In genomic region chr19:54907899-54908298, GRCh38 we compare ENCODE assay signal across 2 cellular contexts. TPM values are rescaled to one million over a fixed set of nuclear protein-coding genes. Genes with fewer than 3 reads are reported as not detected.
"Had no signal": no experiment of that assay in that cellular context is flagged by ENCODE, and none has a peak within 500 bp of the region (broad histone marks: within the 10 kb centered on the region; RNA-seq: fewer than 3 reads in every experiment).

No MANE protein-coding gene starts in this region.

RNA-seq across cellular contexts. Expression of gene NCR1, which starts 2.0 kb away (rescaled TPM):
- total RNA-seq: G401 had no signal

RNA-seq across cellular contexts. Expression of gene FCAR, which starts 33.9 kb away (rescaled TPM):
- total RNA-seq: G401, GM12878 had no signal

RNA-seq across cellular contexts. Expression of gene NLRP7, which starts 39.4 kb away (rescaled TPM):
- total RNA-seq: G401 had no signal

RNA-seq across cellular contexts. Expression of gene KIR3DL2, which starts 57.7 kb away (rescaled TPM):
- total RNA-seq: G401, GM12878 had no signal

RNA-seq across cellular contexts. Expression of gene NLRP2, which starts 58.3 kb away (rescaled TPM):
- total RNA-seq: G401 had no signal
